ENCODE assay signal across 9 cellular contexts in genomic region chr1:109959974-109960744, GRCh38. TPM values are rescaled to one million over a fixed set of nuclear protein-coding genes. Genes with fewer than 3 reads are reported as not detected.
A peak's percentile ranks its signal among the peaks of the same experiment; 100 is the strongest.
DNase-seq lines count a peak whose midpoint lies in the region; ATAC-seq lines count a peak whose summit lies in the region.
"Had no signal": no experiment of that assay in that cellular context is flagged by ENCODE, and none has a peak within 500 bp of the region (broad histone marks: within the 10 kb centered on the region; RNA-seq: fewer than 3 reads in every experiment).

No MANE protein-coding gene starts in this region.

- H3K4me1 ChIP-seq in right cardiac atrium (ENCODE audit: control insufficient read depth, insufficient read depth, low read length) (no peaks in the 10 kb centered on the region), SJSA1 (replicated peaks) (peaks cover 38% of the 10 kb centered on the region), iPS-15b (ENCODE audit: control insufficient read depth, insufficient read depth, low read length) (peaks cover 43% of the 10 kb centered on the region)

- no peaks in the 10 kb centered on the region for H3K4me1 Mint-ChIP-seq in effector memory CD8-positive, alpha-beta T cell (ENCODE audit: low read depth in 2 of 2)
- H3K4me1 Mint-ChIP-seq in activated CD4-positive, alpha-beta T cell treated with anti-CD3 and anti-CD28 coated beads for 36 hours = no peaks in the 10 kb centered on the region

- WGBS in right cardiac atrium = 59% methylated on average over 7 of the region's 7 CpGs

- no peak for DNase-seq in Right ventricle myocardium superior
- DNase-seq in right cardiac atrium = no peak
- DNase-seq in SJSA1 (ENCODE audit: low read depth in 1 of 2, low spot score in 2 of 2) = peak; percentile 81 to 91
- DNase-seq in effector memory CD8-positive, alpha-beta T cell = no peak
- DNase-seq in activated CD4-positive, alpha-beta T cell treated with anti-CD3 and anti-CD28 coated beads for 36 hours = no peak
- DNase-seq in NCI-H82 treated with DMSO at 0.1 percent for 48 hours (lab: John Stamatoyannopoulos, UW; ENCODE audit: unreplicated experiment) = no peak
- DNase-seq: CD8-positive, alpha-beta T cell had no signal

- H3K9me3 ChIP-seq in right cardiac atrium (ENCODE audit: control insufficient read depth, low read length) = no peaks in the 10 kb centered on the region
- no peaks in the 10 kb centered on the region for H3K9me3 ChIP-seq in SJSA1 (replicated peaks)
- H3K9me3 ChIP-seq in iPS-15b (ENCODE audit: control insufficient read depth, insufficient read depth, low read length) = no peaks in the 10 kb centered on the region

- no peaks in the 10 kb centered on the region for H3K27me3 ChIP-seq in right cardiac atrium (ENCODE audit: control insufficient read depth, insufficient read depth)
- no peaks in the 10 kb centered on the region for H3K27me3 ChIP-seq in SJSA1 (replicated peaks)
- H3K27me3 ChIP-seq in iPS-15b (ENCODE audit: control insufficient read depth, insufficient read depth, low read length) = peaks cover 17% of the 10 kb centered on the region

- H3K36me3 ChIP-seq in SJSA1 (no peaks in the 10 kb centered on the region), iPS-15b (ENCODE audit: control insufficient read depth, insufficient read depth, low read length) (no peaks in the 10 kb centered on the region)

- CTCF ChIA-PET in activated CD4-positive, alpha-beta T cell treated with anti-CD3 and anti-CD28 coated beads for 36 hours (lab: Charles Lee) = interaction anchor here (1.1 to 2.3 kb wide), 9 partner anchors 13 to 210 kb away, joined by 3 to 10 read pairs (median 5); partner anchors contain the start of gene AHCYL1

- H3K4me3 Mint-ChIP-seq in effector memory CD8-positive, alpha-beta T cell = no peak overlapping the region
- H3K4me3 Mint-ChIP-seq in activated CD4-positive, alpha-beta T cell treated with anti-CD3 and anti-CD28 coated beads for 36 hours = no peak overlapping the region
- H3K4me3 Mint-ChIP-seq: CD8-positive, alpha-beta T cell had no signal

- POLR2A ChIA-PET in activated CD4-positive, alpha-beta T cell treated with anti-CD3 and anti-CD28 coated beads for 36 hours (lab: Charles Lee) = no interaction called here

- no peaks in the 10 kb centered on the region for H3K9me3 Mint-ChIP-seq in effector memory CD8-positive, alpha-beta T cell
- H3K9me3 Mint-ChIP-seq in activated CD4-positive, alpha-beta T cell treated with anti-CD3 and anti-CD28 coated beads for 36 hours (ENCODE audit: low read depth) = no peaks in the 10 kb centered on the region

- H3K27ac Mint-ChIP-seq in effector memory CD8-positive, alpha-beta T cell = no peak overlapping the region
- H3K27ac Mint-ChIP-seq in activated CD4-positive, alpha-beta T cell treated with anti-CD3 and anti-CD28 coated beads for 36 hours = no peak overlapping the region
- H3K27ac Mint-ChIP-seq: CD8-positive, alpha-beta T cell had no signal

- ATAC-seq in Right ventricle myocardium superior (ENCODE audit: poor library complexity) (peak; percentile 61), right cardiac atrium (no peak), HG02852 (IDR thresholded peaks at IDR 0.05; ENCODE audit: unreplicated experiment) (no peak)
- ATAC-seq in effector memory CD8-positive, alpha-beta T cell (replicated peaks) = no peak
- ATAC-seq in activated CD4-positive, alpha-beta T cell treated with anti-CD3 and anti-CD28 coated beads for 36 hours = no peak
- ATAC-seq: CD8-positive, alpha-beta T cell had no signal

- peaks cover 14 to 31% of the 10 kb centered on the region in 2 donors for H3K27me3 Mint-ChIP-seq in effector memory CD8-positive, alpha-beta T cell
- H3K27me3 Mint-ChIP-seq in activated CD4-positive, alpha-beta T cell treated with anti-CD3 and anti-CD28 coated beads for 36 hours = peaks cover 2% of the 10 kb centered on the region

- H3K27ac ChIP-seq in right cardiac atrium (ENCODE audit: low read length) = no peak overlapping the region
- peak overlapping the region; percentile 95 for H3K27ac ChIP-seq in SJSA1

- H3K4me3 ChIP-seq in right cardiac atrium (ENCODE audit: low read length) = no peak overlapping the region
- H3K4me3 ChIP-seq in SJSA1 = no peak overlapping the region
- H3K4me3 ChIP-seq in iPS-15b (ENCODE audit: low read depth, low read length) = peak overlapping the region; percentile 28

- H3K36me3 Mint-ChIP-seq in effector memory CD8-positive, alpha-beta T cell (ENCODE audit: insufficient read depth) = no peaks in the 10 kb centered on the region
- no peaks in the 10 kb centered on the region for H3K36me3 Mint-ChIP-seq in activated CD4-positive, alpha-beta T cell treated with anti-CD3 and anti-CD28 coated beads for 36 hours (ENCODE audit: low read depth)
- H3K36me3 Mint-ChIP-seq: CD8-positive, alpha-beta T cell had no signal

- intact Hi-C loops in Right ventricle myocardium superior (cut with DNase I) (no loop called here), right cardiac atrium (cut with DNase I) (no loop called here)
- intact Hi-C loops in activated CD4-positive, alpha-beta T cell treated with anti-CD3 and anti-CD28 coated beads for 36 hours (cut with DNase I, micrococcal nuclease) = no loop called here

- H3K9ac ChIP-seq in iPS-15b (ENCODE audit: low read depth, low read length) = no peak overlapping the region

RNA-seq across cellular contexts. Expression of gene AHCYL1, which starts 24.4 kb away (rescaled TPM):
- total RNA-seq in Right ventricle myocardium superior (39.8 TPM), right cardiac atrium (10 to 100 TPM; 37.4 to 49.6 (median 43.8) TPM)
- polyA plus RNA-seq in right cardiac atrium = 27.7 TPM
- 28.9 and 44.9 TPM in 2 replicates for total RNA-seq in SJSA1 (2014; rRNA removed; shearing (Covaris generic))
- total RNA-seq in activated CD4-positive, alpha-beta T cell treated with anti-CD3 and anti-CD28 coated beads for 36 hours = 10 to 100 TPM; 79.1 to 82.6 TPM

RNA-seq across cellular contexts. Expression of gene CSF1, which starts 49.5 kb away (rescaled TPM):
- total RNA-seq in Right ventricle myocardium superior (16.0 TPM), right cardiac atrium (10 to 100 TPM; 13.9 to 22.6 (median 19.4) TPM)
- polyA plus RNA-seq in right cardiac atrium = 13.5 TPM
- 43.8 and 68.9 TPM in 2 replicates for total RNA-seq in SJSA1 (2014; rRNA removed; shearing (Covaris generic))
- 10 to 100 TPM; 37.7 to 44.8 TPM for total RNA-seq in activated CD4-positive, alpha-beta T cell treated with anti-CD3 and anti-CD28 coated beads for 36 hours

Comparison
In these comparisons a context has a peak if more than half of its experiments do, and no peak if none do; other contexts are left out.
1. DNase-seq: peak in SJSA1 (2 of 2); none in Right ventricle myocardium superior (single experiment), right cardiac atrium (0 of 3), effector memory CD8-positive, alpha-beta T cell (0 of 3), activated CD4-positive, alpha-beta T cell treated with anti-CD3 and anti-CD28 coated beads for 36 hours (single experiment) and NCI-H82 treated with DMSO at 0.1 percent for 48 hours (single experiment).